Comparison of ENCODE assay signal across 1 cellular context in genomic region chr14:58749066-58749669, GRCh38.
TF ChIP-seq lines count a peak whose summit lies in the region.

No MANE protein-coding gene starts in this region.

TF ChIP-seq in SK-N-SH, 30 proteins besides CTCF, POLR2A, EP300 and RAD21 (continued from another document):
- peak; percentile 94 for TF ChIP-seq PBX3 (IDR thresholded peaks at IDR 0.05)
- no peak for TF ChIP-seq FOXJ3 (CRISPR knock-in tag; IDR thresholded peaks at IDR 0.05)
- no peak for TF ChIP-seq NRF1 (IDR thresholded peaks at IDR 0.05; ENCODE audit: low read depth, low read length)
